In genomic region chr22:46780453-46780852, GRCh38 we compare ENCODE assay signal across 27 cellular contexts. TPM values are rescaled to one million over a fixed set of nuclear protein-coding genes. Genes with fewer than 3 reads are reported as not detected.
DNase-seq lines count a peak whose midpoint lies in the region; ATAC-seq and TF ChIP-seq lines count a peak whose summit lies in the region.
"Had no signal": no experiment of that assay in that cellular context is flagged by ENCODE, and none has a peak within 500 bp of the region (broad histone marks: within the 10 kb centered on the region; RNA-seq: fewer than 3 reads in every experiment).

No MANE protein-coding gene starts in this region.

- H3K9me3 ChIP-seq in CD8-positive, alpha-beta T cell (ENCODE audit: low read length), result no peaks in the 10 kb centered on the region
- H3K9me3 ChIP-seq in SJCRH30 (replicated peaks), result no peaks in the 10 kb centered on the region
- H3K9me3 ChIP-seq: uterus had no signal

- no peak overlapping the region for H3K27ac ChIP-seq in CD8-positive, alpha-beta T cell (ENCODE audit: low read depth, low read length)
- H3K27ac ChIP-seq in SJCRH30, result no peak overlapping the region
- H3K27ac ChIP-seq: BLaER1, foreskin keratinocyte, parathyroid adenoma, uterus had no signal

- H3K9me3 Mint-ChIP-seq in activated T-cell treated with anti-CD3 and anti-CD28 coated beads, Interleukin-2, amount 50 U/mL, for 72 hours, result no peaks in the 10 kb centered on the region
- H3K9me3 Mint-ChIP-seq in CD8-positive, alpha-beta T cell, result no peaks in the 10 kb centered on the region
- H3K9me3 Mint-ChIP-seq in dendritic cell treated with granulocyte-macrophage colony-stimulating factor and Interleukin-4, amounts not matched to agents 40 ng/mL and 50 ng/mL, for 4 days, result no peaks in the 10 kb centered on the region
- H3K9me3 Mint-ChIP-seq in nephron progenitor cell, result no peaks in the 10 kb centered on the region
- H3K9me3 Mint-ChIP-seq: memory B cell, nephron had no signal

- no peaks in the 10 kb centered on the region for H3K27me3 ChIP-seq in CD8-positive, alpha-beta T cell (ENCODE audit: insufficient read depth, low read length)
- H3K27me3 ChIP-seq in SJCRH30, result no peaks in the 10 kb centered on the region
- H3K27me3 ChIP-seq: BLaER1, foreskin keratinocyte, uterus had no signal

- H3K27ac Mint-ChIP-seq in activated T-cell treated with anti-CD3 and anti-CD28 coated beads, Interleukin-2, amount 50 U/mL, for 72 hours, result peak overlapping the region; percentile 29
- H3K27ac Mint-ChIP-seq in CD8-positive, alpha-beta T cell, result peak overlapping the region; percentile 76
- peak overlapping the region; percentile 56 for H3K27ac Mint-ChIP-seq in dendritic cell treated with granulocyte-macrophage colony-stimulating factor and Interleukin-4, amounts not matched to agents 40 ng/mL and 50 ng/mL, for 4 days
- H3K27ac Mint-ChIP-seq in nephron progenitor cell, result peak overlapping the region; percentile 62
- H3K27ac Mint-ChIP-seq: memory B cell, nephron had no signal

- CTCF ChIA-PET in CD8-positive, alpha-beta T cell (lab: Charles Lee), result interaction anchor here (1.5 to 7.3 kb wide), 5 partner anchors 10 to 22 kb away, joined by 3 to 36 read pairs (median 8); no protein-coding TSS in a partner anchor

- H3K4me3 ChIP-seq in CD8-positive, alpha-beta T cell (ENCODE audit: low read depth, low read length), result no peak overlapping the region
- H3K4me3 ChIP-seq in SJCRH30, result no peak overlapping the region
- H3K4me3 ChIP-seq: BLaER1, uterus had no signal

- H3K4me3 Mint-ChIP-seq in activated T-cell treated with anti-CD3 and anti-CD28 coated beads, Interleukin-2, amount 50 U/mL, for 72 hours, result no peak overlapping the region
- no peak overlapping the region for H3K4me3 Mint-ChIP-seq in CD8-positive, alpha-beta T cell
- no peak overlapping the region for H3K4me3 Mint-ChIP-seq in dendritic cell treated with granulocyte-macrophage colony-stimulating factor and Interleukin-4, amounts not matched to agents 40 ng/mL and 50 ng/mL, for 4 days
- H3K4me3 Mint-ChIP-seq in nephron progenitor cell, result no peak overlapping the region
- H3K4me3 Mint-ChIP-seq: memory B cell, nephron had no signal

- H3K4me1 ChIP-seq in CD8-positive, alpha-beta T cell (ENCODE audit: insufficient read depth, low read length), result peaks cover 29% of the 10 kb centered on the region
- no peaks in the 10 kb centered on the region for H3K4me1 ChIP-seq in SJCRH30
- H3K4me1 ChIP-seq: parathyroid adenoma, uterus had no signal

- H3K27me3 Mint-ChIP-seq in activated T-cell treated with anti-CD3 and anti-CD28 coated beads, Interleukin-2, amount 50 U/mL, for 72 hours (ENCODE audit: low read depth), result no peaks in the 10 kb centered on the region
- H3K27me3 Mint-ChIP-seq in CD8-positive, alpha-beta T cell (ENCODE audit: low read depth), result no peaks in the 10 kb centered on the region
- no peaks in the 10 kb centered on the region for H3K27me3 Mint-ChIP-seq in dendritic cell treated with granulocyte-macrophage colony-stimulating factor and Interleukin-4, amounts not matched to agents 40 ng/mL and 50 ng/mL, for 4 days
- peaks cover 5% of the 10 kb centered on the region for H3K27me3 Mint-ChIP-seq in nephron progenitor cell (ENCODE audit: low read depth, poor library complexity)
- H3K27me3 Mint-ChIP-seq: memory B cell had no signal

- POLR2A ChIA-PET in CD8-positive, alpha-beta T cell (lab: Charles Lee), result interaction anchor here (0.8 kb wide), 1 partner anchor 18 kb away, joined by 3 read pairs; the partner anchor contains the start of gene TBC1D22A

- no peaks in the 10 kb centered on the region for H3K36me3 ChIP-seq in CD8-positive, alpha-beta T cell (ENCODE audit: insufficient read depth, low read length)
- 0 out of 2 replicates have a peak, but pooled peaks cover 2% of the 10 kb centered on the region for H3K36me3 ChIP-seq in SJCRH30
- H3K36me3 ChIP-seq: uterus had no signal

- no peak for ATAC-seq in activated T-cell treated with anti-CD3 and anti-CD28 coated beads, Interleukin-2, amount 50 U/mL, for 72 hours (replicated peaks in 1 of 2)
- ATAC-seq in CD8-positive, alpha-beta T cell, result no peak
- ATAC-seq: foreskin keratinocyte, sciatic nerve had no signal

- H3K4me1 Mint-ChIP-seq in activated T-cell treated with anti-CD3 and anti-CD28 coated beads, Interleukin-2, amount 50 U/mL, for 72 hours (ENCODE audit: low read depth), result peaks cover 33% of the 10 kb centered on the region
- H3K4me1 Mint-ChIP-seq in CD8-positive, alpha-beta T cell (ENCODE audit: low read depth), result peaks cover 54% of the 10 kb centered on the region
- peaks cover 79% of the 10 kb centered on the region for H3K4me1 Mint-ChIP-seq in dendritic cell treated with granulocyte-macrophage colony-stimulating factor and Interleukin-4, amounts not matched to agents 40 ng/mL and 50 ng/mL, for 4 days (ENCODE audit: low read depth)
- peaks cover 26% of the 10 kb centered on the region for H3K4me1 Mint-ChIP-seq in nephron progenitor cell

- DNase-seq in activated T-cell treated with anti-CD3 and anti-CD28 coated beads, Interleukin-2, amount 50 U/mL, for 72 hours, result no peak
- DNase-seq in activated T-cell treated with anti-CD3 and anti-CD28 coated beads for 4 hours, result no peak
- DNase-seq in CD8-positive, alpha-beta T cell, result no peak
- no peak for DNase-seq in nephron progenitor cell
- DNase-seq in hippocampal formation (lab: John Stamatoyannopoulos, UW), result no peak
- no peak for DNase-seq in SJCRH30
- no peak for DNase-seq in NCI-H1092 (lab: John Stamatoyannopoulos, UW)
- DNase-seq: activated CD4-positive, alpha-beta T cell treated with anti-CD3 and anti-CD28 coated beads, Interleukin-2, amount 50 U/mL, for 48 hours; activated CD4-positive, CD25-positive, alpha-beta regulatory T cell; activated CD8-positive, alpha-beta memory T cell treated with anti-CD3 and anti-CD28 coated beads, Interleukin-2, amount 50 U/mL, for 48 hours; activated naive CD4-positive, alpha-beta T cell treated with anti-CD3 and anti-CD28 coated beads, Interleukin-2, amount 50 U/mL, for 16 hours; erythroblast; foreskin keratinocyte; H7; IMR-90; NCI-H1436; NCI-H2107; NCI-H524 treated with DMSO at 0.1 percent for 48 hours; RPMI8226; substantia nigra; uterus had no signal

- no peaks in the 10 kb centered on the region for H3K36me3 Mint-ChIP-seq in activated T-cell treated with anti-CD3 and anti-CD28 coated beads, Interleukin-2, amount 50 U/mL, for 72 hours (ENCODE audit: insufficient read depth in 2 of 2)
- peaks cover 23% of the 10 kb centered on the region for H3K36me3 Mint-ChIP-seq in CD8-positive, alpha-beta T cell
- peaks cover 87% of the 10 kb centered on the region for H3K36me3 Mint-ChIP-seq in dendritic cell treated with granulocyte-macrophage colony-stimulating factor and Interleukin-4, amounts not matched to agents 40 ng/mL and 50 ng/mL, for 4 days (ENCODE audit: low read depth)
- H3K36me3 Mint-ChIP-seq in nephron progenitor cell (ENCODE audit: low read depth), result no peaks in the 10 kb centered on the region

- intact Hi-C loops in CD8-positive, alpha-beta T cell (cut with DNase I, micrococcal nuclease), result no loop called here
- intact Hi-C loops in dendritic cell treated with granulocyte-macrophage colony-stimulating factor and Interleukin-4, amounts not matched to agents 40 ng/mL and 50 ng/mL, for 4 days (cut with micrococcal nuclease), result loop anchor here (10.0 kb wide), 1 partner anchor 64 kb away; no protein-coding TSS in a partner anchor

- TF ChIP-seq CTCF in CD8-positive, alpha-beta T cell (IDR thresholded peaks at IDR 0.05), result no peak
- no peak for TF ChIP-seq CTCF in nephron progenitor cell (IDR thresholded peaks at IDR 0.05)

RNA-seq across cellular contexts. Expression of gene TBC1D22A, which starts 18.0 kb away (rescaled TPM):
- total RNA-seq in activated T-cell treated with anti-CD3 and anti-CD28 coated beads, Interleukin-2, amount 50 U/mL, for 72 hours, result 10 to 100 TPM; 29.5 to 34.8 TPM
- total RNA-seq in CD8-positive, alpha-beta T cell, result 10 to 100 TPM; 21.8 to 27.4 TPM
- total RNA-seq in SJCRH30 (2014; rRNA removed; shearing (Covaris generic)), result 8.4 and 8.9 TPM in 2 replicates

RNA-seq across cellular contexts. Expression of gene CERK, which starts 42.4 kb away (rescaled TPM):
- 10 to 100 TPM; 38.6 to 53.1 TPM for total RNA-seq in activated T-cell treated with anti-CD3 and anti-CD28 coated beads, Interleukin-2, amount 50 U/mL, for 72 hours
- total RNA-seq in CD8-positive, alpha-beta T cell, result 10 to 100 TPM; 93.5 to 95.0 TPM
- total RNA-seq in SJCRH30 (2014; rRNA removed; shearing (Covaris generic)), result 87.7 and 92.7 TPM in 2 replicates
